1 cellular context compared by ENCODE assay signal in the genomic region with DNA sequence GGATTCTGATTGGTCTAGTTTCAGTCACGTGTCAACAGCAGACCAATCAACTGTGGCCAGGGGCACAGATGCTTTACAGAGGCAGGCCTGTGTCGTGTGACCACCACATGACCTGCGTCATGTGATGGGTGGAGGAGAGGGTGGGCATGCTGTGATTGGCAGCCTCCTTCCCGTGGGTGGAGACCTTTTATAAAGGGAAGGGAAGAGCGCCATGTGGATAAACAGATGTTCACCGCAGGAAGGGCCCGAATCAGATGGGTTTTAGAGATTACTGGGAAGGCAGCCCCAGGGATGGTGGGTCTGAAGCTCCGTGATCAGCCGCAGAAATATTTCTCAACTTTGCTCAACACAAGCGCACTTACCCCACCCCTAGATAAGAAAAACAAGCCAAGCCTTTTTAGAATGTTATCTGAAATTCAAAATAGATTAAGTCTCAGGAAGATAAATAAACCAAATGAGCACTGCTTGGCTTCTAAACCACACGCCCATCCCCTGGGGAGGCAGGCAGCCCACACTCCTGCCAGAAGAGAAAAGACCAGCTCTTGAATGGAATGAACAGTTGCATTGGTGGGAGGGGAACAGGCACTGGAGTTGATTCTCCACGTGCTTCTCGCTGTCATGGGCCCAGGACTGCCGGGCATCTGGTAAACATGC.
TF ChIP-seq lines count a peak whose summit lies in the region.

No MANE protein-coding gene starts in this region.

TF ChIP-seq in K562, 482 proteins besides CTCF, POLR2A, EP300 and RAD21 (continued from another document):
- TF ChIP-seq, protein P1, sequence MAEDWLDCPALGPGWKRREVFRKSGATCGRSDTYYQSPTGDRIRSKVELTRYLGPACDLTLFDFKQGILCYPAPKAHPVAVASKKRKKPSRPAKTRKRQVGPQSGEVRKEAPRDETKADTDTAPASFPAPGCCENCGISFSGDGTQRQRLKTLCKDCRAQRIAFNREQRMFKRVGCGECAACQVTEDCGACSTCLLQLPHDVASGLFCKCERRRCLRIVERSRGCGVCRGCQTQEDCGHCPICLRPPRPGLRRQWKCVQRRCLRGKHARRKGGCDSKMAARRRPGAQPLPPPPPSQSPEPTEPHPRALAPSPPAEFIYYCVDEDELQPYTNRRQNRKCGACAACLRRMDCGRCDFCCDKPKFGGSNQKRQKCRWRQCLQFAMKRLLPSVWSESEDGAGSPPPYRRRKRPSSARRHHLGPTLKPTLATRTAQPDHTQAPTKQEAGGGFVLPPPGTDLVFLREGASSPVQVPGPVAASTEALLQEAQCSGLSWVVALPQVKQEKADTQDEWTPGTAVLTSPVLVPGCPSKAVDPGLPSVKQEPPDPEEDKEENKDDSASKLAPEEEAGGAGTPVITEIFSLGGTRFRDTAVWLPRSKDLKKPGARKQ (CRISPR knock-in tag; IDR thresholded peaks at IDR 0.05) = no peak
- no peak for TF ChIP-seq ZNF23 (CRISPR knock-in tag; IDR thresholded peaks at IDR 0.05)
